25 cellular contexts compared by ENCODE assay signal in the genomic region with DNA sequence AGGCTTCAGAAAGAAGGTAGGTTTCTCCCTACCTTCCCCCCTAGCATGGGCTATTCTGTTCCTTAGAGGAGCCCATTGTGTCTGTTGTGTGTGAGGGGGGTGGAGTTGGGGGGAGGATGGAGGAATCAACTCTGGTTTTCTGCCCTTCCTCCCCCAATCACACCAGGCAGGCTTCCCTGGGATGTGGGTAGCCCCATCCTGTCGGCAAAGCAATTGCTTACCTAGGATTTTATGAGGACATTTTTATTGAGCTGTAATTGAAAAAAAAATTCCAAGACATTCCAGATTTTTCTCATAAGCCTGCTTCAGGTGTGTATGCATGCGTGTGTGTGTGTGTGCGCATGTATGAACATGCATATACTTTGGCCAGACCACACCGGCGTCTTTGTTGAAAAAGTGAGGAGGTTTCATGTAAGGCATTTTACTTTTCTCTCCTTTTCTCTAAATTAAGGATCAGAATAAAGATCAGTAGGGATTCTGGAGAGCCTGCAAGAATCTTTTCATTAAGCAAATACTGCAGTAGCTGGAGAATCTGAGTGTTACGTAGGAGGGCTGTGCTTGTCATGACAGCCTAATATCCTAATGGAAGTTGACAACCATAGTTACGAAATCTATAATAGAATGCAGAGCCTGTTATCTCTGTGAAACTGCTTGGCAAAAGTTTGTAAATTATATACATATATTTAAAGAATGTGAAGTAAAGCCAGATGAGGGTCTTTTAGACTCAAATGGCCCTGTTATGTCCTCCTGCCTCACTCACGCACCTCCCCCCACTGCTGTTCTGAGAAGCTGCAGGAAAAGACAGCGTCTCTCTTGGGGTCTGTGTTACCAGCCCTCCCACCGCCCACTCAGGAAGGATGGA. TPM values are rescaled to one million over a fixed set of nuclear protein-coding genes. Genes with fewer than 3 reads are reported as not detected.
DNase-seq lines count a peak whose midpoint lies in the region; ATAC-seq, FAIRE-seq and TF ChIP-seq lines count a peak whose summit lies in the region.
"Had no signal": no experiment of that assay in that cellular context is flagged by ENCODE, and none has a peak within 500 bp of the region (broad histone marks: within the 10 kb centered on the region; RNA-seq: fewer than 3 reads in every experiment).

No MANE protein-coding gene starts in this region.

- no peak for TF ChIP-seq POLR2A in H1 (IDR thresholded peaks at IDR 0.05; ENCODE audit: control extremely low read depth in 1 of 2, low read depth in 2 of 2, low read length in 2 of 2)

- TF ChIP-seq RAD21 in H1 (IDR thresholded peaks at IDR 0.05 in 1 of 2, conservative IDR thresholded peaks at IDR 0.05 in 1 of 2; ENCODE audit: low read depth in 2 of 2, low read length in 2 of 2), result no peak

- POLR2A ChIA-PET in H1 (lab: Charles Lee; ENCODE audit: partially characterized antibody), result interaction anchor here (1.0 kb wide), 1 partner anchor 817 kb away, joined by 3 read pairs; no protein-coding TSS in a partner anchor

- peaks cover 3 to 21% (median 10%) of the 10 kb centered on the region in 4 experiments; a peak in 6 of 7 replicates for H3K4me1 ChIP-seq in H1 (replicated peaks in 1 of 4; ENCODE audit: control insufficient read depth in 3 of 4, insufficient read depth in 4 of 4, low read length in 3 of 4)
- H3K4me1 ChIP-seq in mesenchymal stem cell (ENCODE audit: control insufficient read depth, insufficient read depth, low read depth, low read length), result no peaks in the 10 kb centered on the region
- H3K4me1 ChIP-seq: adrenal gland, left lung, spleen had no signal

- H2BK12ac ChIP-seq in H1 (ENCODE audit: low read depth, low read length) (peak overlapping the region; percentile 82; the same call in 1 of the 2 replicates), mesenchymal stem cell (ENCODE audit: low read length in 2 of 2) (no peak overlapping the region)

- FAIRE-seq in H1 (lab: Jason Lieb, UNC), result no peak
- FAIRE-seq: endothelial cell of umbilical vein, HepG2 had no signal

- H3K27ac ChIP-seq in H1 (ENCODE audit: low read depth, low read length) (no peak overlapping the region), mesenchymal stem cell (ENCODE audit: low read length, poor library complexity, severe bottlenecking) (no peak overlapping the region)
- H3K27ac ChIP-seq: adrenal gland, cardiac muscle cell, left lung, spleen, stomach, WERI-Rb-1 had no signal

- H4K20me1 ChIP-seq in H1 (replicated peaks in 1 of 2; ENCODE audit: control insufficient read depth in 1 of 2, insufficient read depth in 2 of 2, low read length in 2 of 2), result no peaks in the 10 kb centered on the region

- CTCF ChIA-PET in H1 (lab: Charles Lee; ENCODE audit: partially characterized antibody), result interaction anchor here (1.2 to 6.3 kb wide), 3 partner anchors 11 to 61 kb away, joined by 3 to 37 read pairs (median 5); a partner anchor contains a TSS

- H2BK5ac ChIP-seq in H1 (ENCODE audit: low read depth, low read length) (0 out of 2 replicates have a peak overlapping the region, but pooled peaks have one; percentile 18), mesenchymal stem cell (ENCODE audit: low read depth, low read length, poor library complexity, severe bottlenecking) (no peak overlapping the region)

- H3K9me3 ChIP-seq in H1 (ENCODE audit: insufficient read depth in 2 of 2, low read depth in 1 of 2, low read length in 1 of 2), result no peaks in the 10 kb centered on the region; a peak in 1 of 4 replicates
- peaks cover 7% of the 10 kb centered on the region for H3K9me3 ChIP-seq in mesenchymal stem cell (ENCODE audit: control insufficient read depth, low read length)
- H3K9me3 ChIP-seq: adrenal gland had no signal

- H4K91ac ChIP-seq in H1 (replicated peaks; ENCODE audit: insufficient read length, low read length) (no peak overlapping the region), mesenchymal stem cell (ENCODE audit: low read length) (no peak overlapping the region)

- no peaks in the 10 kb centered on the region for H3K23me2 ChIP-seq in H1 (ENCODE audit: low read depth, low read length)

- H3K79me2 ChIP-seq in H1 (ENCODE audit: control insufficient read depth in 1 of 2, insufficient read depth in 2 of 2, low read length in 2 of 2), result no peaks in the 10 kb centered on the region

- no peaks in the 10 kb centered on the region for H3K27me3 ChIP-seq in H1 (replicated peaks in 1 of 4; ENCODE audit: control insufficient read depth in 3 of 4, extremely low read depth in 1 of 4, insufficient read depth in 3 of 4, low read length in 3 of 4)
- H3K27me3 ChIP-seq in mesenchymal stem cell (ENCODE audit: control insufficient read depth in 1 of 2, insufficient read depth in 1 of 2, low read length in 2 of 2), result peaks cover 0 to 49% of the 10 kb centered on the region in 2 experiments
- H3K27me3 ChIP-seq: adrenal gland, left lung, spleen, stomach had no signal

- H2BK120ac ChIP-seq in H1 (replicated peaks; ENCODE audit: low read depth, low read length), result no peak overlapping the region
- no peak overlapping the region for H2BK120ac ChIP-seq in mesenchymal stem cell (ENCODE audit: low read depth, low read length)

- no peaks in the 10 kb centered on the region for H3K36me3 ChIP-seq in H1 (ENCODE audit: control insufficient read depth in 2 of 4, insufficient read depth in 4 of 4, low read length in 3 of 4)
- H3K36me3 ChIP-seq in mesenchymal stem cell (ENCODE audit: control insufficient read depth in 1 of 2, insufficient read depth in 2 of 2, low read depth in 1 of 2, low read length in 2 of 2), result no peaks in the 10 kb centered on the region
- H3K36me3 ChIP-seq: adrenal gland, cardiac muscle cell, left lung, spleen, stomach, WERI-Rb-1 had no signal

- no peak overlapping the region for H3K4me3 ChIP-seq in LNCaP clone FGC (ENCODE audit: low read depth, low read length)
- H3K4me3 ChIP-seq in H1 (ENCODE audit: extremely low read depth in 1 of 4, insufficient read depth in 2 of 4, low read depth in 3 of 4, low read length in 4 of 4), result no peak overlapping the region
- no peak overlapping the region for H3K4me3 ChIP-seq in mesenchymal stem cell (ENCODE audit: insufficient read depth in 1 of 2, low read depth in 1 of 2, low read length in 2 of 2)
- H3K4me3 ChIP-seq: adrenal gland, cardiac muscle cell, left lung, spleen, stomach had no signal

- ATAC-seq in HG03457 (IDR thresholded peaks at IDR 0.05; ENCODE audit: unreplicated experiment), result no peak
- ATAC-seq: HepG2, left lung, T-helper 17 cell had no signal

- no peak overlapping the region for H3K56ac ChIP-seq in H1 (replicated peaks; ENCODE audit: insufficient read length, low read depth, low read length)

- H3K18ac ChIP-seq in H1 (ENCODE audit: extremely low read depth, low read length), result no peak overlapping the region
- no peak overlapping the region for H3K18ac ChIP-seq in mesenchymal stem cell (ENCODE audit: low read depth in 1 of 2, low read length in 2 of 2)

- peak overlapping the region; percentile 80; the same call in 1 of the 2 replicates for H2AFZ ChIP-seq in H1 (ENCODE audit: low read length)
- no peak overlapping the region for H2AFZ ChIP-seq in mesenchymal stem cell (ENCODE audit: low read depth, low read length)

- TF ChIP-seq CTCF in LNCaP clone FGC (IDR thresholded peaks at IDR 0.05; ENCODE audit: control insufficient read depth, extremely low read depth, insufficient read depth) (no peak), H1 (IDR thresholded peaks at IDR 0.05; ENCODE audit: control extremely low read depth in 1 of 3, insufficient read depth in 1 of 3, low read depth in 1 of 3, low read length in 3 of 3) (no peak)

- 0 out of 2 replicates have a peak overlapping the region, but pooled peaks have one; percentile 72 for H2BK15ac ChIP-seq in H1 (ENCODE audit: low read length)
- H2BK15ac ChIP-seq in mesenchymal stem cell (ENCODE audit: low read depth, poor library complexity, severe bottlenecking), result no peak overlapping the region

- H3K4me2 ChIP-seq in H1 (ENCODE audit: insufficient read depth in 1 of 2, low read depth in 2 of 2, low read length in 2 of 2) (no peak overlapping the region), mesenchymal stem cell (ENCODE audit: low read length, poor library complexity, severe bottlenecking) (no peak overlapping the region)

- peak overlapping the region; percentile 10 for H3K4ac ChIP-seq in H1 (replicated peaks; ENCODE audit: insufficient read length, low read depth, low read length)
- H3K4ac ChIP-seq in mesenchymal stem cell (ENCODE audit: low read depth in 1 of 2, low read length in 2 of 2), result no peak overlapping the region

- no peak overlapping the region for H4K5ac ChIP-seq in H1 (ENCODE audit: insufficient read length, low read depth, low read length)

- H3K79me1 ChIP-seq in H1 (ENCODE audit: low read depth, low read length) (no peaks in the 10 kb centered on the region), mesenchymal stem cell (replicated peaks; ENCODE audit: low read length, poor library complexity, severe bottlenecking) (no peaks in the 10 kb centered on the region)

- WGBS in H1 (ENCODE audit: extremely low coverage in 1 of 2, insufficient coverage in 1 of 2, insufficient read length in 1 of 2, insufficient replicate concordance in 2 of 2, low coverage in 1 of 2, low lambda C conversion rate in 2 of 2, missing lambda C conversion rate in 1 of 2), 2 experiments, result 87% methylated on average over 10 of the region's 10 CpGs; no CpG with 5 or more reads in 1 of the 2 experiments
- 78% methylated on average over 10 of the region's 10 CpGs for WGBS in mesenchymal stem cell

- H2BK20ac ChIP-seq in H1 (ENCODE audit: low read length), result peak overlapping the region; percentile 3; the same call in 1 of the 2 replicates

- H2AK5ac ChIP-seq in H1 (ENCODE audit: low read depth, low read length), result no peak overlapping the region
- no peak overlapping the region for H2AK5ac ChIP-seq in mesenchymal stem cell (ENCODE audit: low read length, severe bottlenecking)

- no peak overlapping the region for H4K8ac ChIP-seq in H1 (ENCODE audit: extremely low read depth, insufficient read depth, low read length)
- H4K8ac ChIP-seq in mesenchymal stem cell (ENCODE audit: low read length), result no peak overlapping the region

- TF ChIP-seq EP300 in H1 (IDR thresholded peaks at IDR 0.05; ENCODE audit: borderline replicate concordance in 1 of 2, low read depth in 2 of 2, low read length in 2 of 2), result no peak

- H3K9ac ChIP-seq in H1 (replicated peaks in 1 of 4; ENCODE audit: extremely low read depth in 1 of 4, low read depth in 3 of 4, low read length in 3 of 4), result no peak overlapping the region; a peak in 1 of 7 replicates
- H3K9ac ChIP-seq in mesenchymal stem cell (ENCODE audit: low read length), result no peak overlapping the region

- H3K14ac ChIP-seq in H1 (ENCODE audit: insufficient read length), result no peak overlapping the region
- no peak overlapping the region for H3K14ac ChIP-seq in mesenchymal stem cell (ENCODE audit: low read length in 2 of 2)

- no peak overlapping the region for H3K23ac ChIP-seq in H1 (ENCODE audit: insufficient read length)
- no peak overlapping the region for H3K23ac ChIP-seq in mesenchymal stem cell (ENCODE audit: low read length in 2 of 2)

- peak; percentile 21 for DNase-seq in AG08395 (ENCODE audit: low spot score)
- DNase-seq in LNCaP clone FGC (ENCODE audit: low read depth), result peak; percentile 57
- DNase-seq in H1 (ENCODE audit: low read depth in 1 of 2, low spot score in 2 of 2), result no peak
- peak; percentile 17 for DNase-seq in mesenchymal stem cell
- no peak for DNase-seq in inferior parietal cortex (ENCODE audit: extremely low spot score)
- DNase-seq in iPS-NIHi7 (ENCODE audit: extremely low spot score), result no peak
- no peak for DNase-seq in MV-4-11 (lab: John Stamatoyannopoulos, UW)
- DNase-seq: activated CD4-positive, alpha-beta T cell treated with anti-CD3 and anti-CD28 coated beads, Interleukin-2, amount 50 U/mL, for 4 hours; activated CD8-positive, alpha-beta memory T cell treated with anti-CD3 and anti-CD28 coated beads, Interleukin-2, amount 50 U/mL, for 48 hours; activated effector memory CD4-positive, alpha-beta T cell treated with Interleukin-2 at 50 U/mL for 16 hours; adrenal gland; glutamatergic neuron; left lung; NCI-H82; OCI-M1; SIG-M5; spleen; stimulated activated CD4-positive, alpha-beta T cell treated with anti-CD3 and anti-CD28 coated beads, Interleukin-4, amount 100 ng/mL, for 4 hours; stomach; T-helper 17 cell; WERI-Rb-1 had no signal

RNA-seq across cellular contexts. Expression of a gene that starts 27.3 kb away (rescaled TPM):
- 16.6 and 20.9 TPM in 2 replicates for total RNA-seq in H1 (2021; fragmentation: NEBNext Ultra II Directional; extraction: Animal tissue kit (Norgen Biotek cat#: 25700))
- 9.3 and 11.7 TPM in 2 replicates for polyA plus RNA-seq in H1 (2011; rRNA removed)
- polyA plus RNA-seq in H1 (2011; cell fraction: cytosol; rRNA removed), result 10.1 TPM
- 6.1 TPM for polyA plus RNA-seq in H1 (2011; cell fraction: nucleus; rRNA removed)
- 4.6 to 8.5 TPM (median 6.8 TPM) in 4 replicates for polyA plus RNA-seq in H1 (2012, experiment 1 of 2)
- polyA plus RNA-seq in H1 (2012, experiment 2 of 2), result 1.3 TPM
- 10.8 TPM for polyA plus RNA-seq in H1 (2013, experiment 1 of 2)
- polyA plus RNA-seq in H1 (2013, experiment 2 of 2), result 11.6 TPM
- polyA minus RNA-seq in H1 (2011; rRNA and poly(A)+ RNA removed), result 37.7 and 50.7 TPM in 2 replicates
- polyA minus RNA-seq in H1 (2011; cell fraction: cytosol; rRNA and poly(A)+ RNA removed), result 11.7 TPM
- 22.2 TPM for polyA minus RNA-seq in H1 (2011; cell fraction: nucleus; rRNA and poly(A)+ RNA removed)
- polyA plus RNA-seq in mesenchymal stem cell (2013, experiment 1 of 2), result 12.8 TPM
- 13.2 TPM for polyA plus RNA-seq in mesenchymal stem cell (2013, experiment 2 of 2)

Comparison
In these comparisons a context has a peak if more than half of its experiments do, and no peak if none do; other contexts are left out.
1. DNase-seq: peak in AG08395 (single experiment), LNCaP clone FGC (single experiment) and mesenchymal stem cell (single experiment); none in H1 (0 of 2), inferior parietal cortex (single experiment), iPS-NIHi7 (single experiment) and MV-4-11 (single experiment).